ENCODE assay signal across 21 cellular contexts in the genomic region with DNA sequence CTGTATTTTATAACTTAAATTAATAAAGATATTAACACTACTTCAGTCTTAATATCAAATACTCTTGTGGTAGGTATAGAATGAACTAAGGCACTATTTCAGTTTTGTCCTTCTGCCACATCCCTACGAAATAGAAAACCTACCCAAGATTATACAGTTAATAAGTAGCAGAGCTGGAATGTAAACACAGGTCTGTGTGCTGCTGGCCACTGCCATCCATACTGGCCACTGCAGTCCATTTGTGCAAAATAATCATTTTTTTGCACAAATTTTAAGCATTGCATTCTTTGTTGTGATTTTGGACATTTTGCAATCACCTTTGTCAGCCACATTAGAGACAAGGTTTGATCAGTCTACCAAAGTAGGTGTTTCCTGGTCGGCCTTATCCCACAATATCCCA.
"Had no signal": no experiment of that assay in that cellular context is flagged by ENCODE, and none has a peak within 500 bp of the region (broad histone marks: within the 10 kb centered on the region; RNA-seq: fewer than 3 reads in every experiment).

No MANE protein-coding gene starts in this region.

- H3K4me3 ChIP-seq: dorsolateral prefrontal cortex, lung, mucosa of descending colon, neural progenitor cell, psoas muscle, skin epidermis, spleen, testis, tibial artery had no signal

- H3K36me3 ChIP-seq: neural progenitor cell, spleen, tibial artery had no signal

- H3K27ac Mint-ChIP-seq: memory B cell; mesothelial cell of epicardium; naive B cell; natural killer cell treated with Interleukin-12 subunit alpha and Interleukin-12 subunit beta and Interleukin-15 and Interleukin-18, amount 100 ng/mL, for 72 hours; neural progenitor cell; stimulated activated memory B cell treated with anti-CD40 and anti-IgM and Interleukin-4, amounts not matched to agents 10 μg/mL and 1 μg/mL and 100 μg/mL, for 72 hours; type B pancreatic cell had no signal

- H3K9me3 ChIP-seq: mucosa of descending colon, psoas muscle, spleen, testis, tibial artery had no signal

- H3K36me3 Mint-ChIP-seq: memory B cell; mesothelial cell of epicardium; naive B cell; natural killer cell treated with Interleukin-12 subunit alpha and Interleukin-12 subunit beta and Interleukin-15 and Interleukin-18, amount 100 ng/mL, for 72 hours; neural progenitor cell; stimulated activated memory B cell treated with anti-CD40 and anti-IgM and Interleukin-4, amounts not matched to agents 10 μg/mL and 1 μg/mL and 100 μg/mL, for 72 hours; type B pancreatic cell had no signal

- H2AFZ ChIP-seq: neural progenitor cell had no signal

- H3K27me3 Mint-ChIP-seq: memory B cell, naive B cell, type B pancreatic cell had no signal

- H3K9ac ChIP-seq: neural progenitor cell had no signal

- ATAC-seq: mucosa of descending colon; natural killer cell treated with Interleukin-12 subunit alpha and Interleukin-12 subunit beta and Interleukin-15 and Interleukin-18, amount 100 ng/mL, for 72 hours; psoas muscle; right cardiac atrium; stimulated activated memory B cell treated with anti-CD40 and anti-IgM and Interleukin-4, amounts not matched to agents 10 μg/mL and 1 μg/mL and 100 μg/mL, for 72 hours; stimulated activated naive CD8-positive, alpha-beta T cell treated with anti-CD3 and anti-CD28 coated beads, Interleukin-15, Interleukin-2, amounts not matched to agents 100 U/mL and 50 U/mL, for 24 hours had no signal

- H3K4me3 Mint-ChIP-seq: memory B cell; mesothelial cell of epicardium; naive B cell; natural killer cell treated with Interleukin-12 subunit alpha and Interleukin-12 subunit beta and Interleukin-15 and Interleukin-18, amount 100 ng/mL, for 72 hours; neural progenitor cell; stimulated activated memory B cell treated with anti-CD40 and anti-IgM and Interleukin-4, amounts not matched to agents 10 μg/mL and 1 μg/mL and 100 μg/mL, for 72 hours; type B pancreatic cell had no signal

- H3K4me2 ChIP-seq: neural progenitor cell had no signal

- H3K27me3 ChIP-seq: dorsolateral prefrontal cortex, neural progenitor cell, spleen, testis, tibial artery had no signal

- H3K4me1 Mint-ChIP-seq: memory B cell; naive B cell; stimulated activated memory B cell treated with anti-CD40 and anti-IgM and Interleukin-4, amounts not matched to agents 10 μg/mL and 1 μg/mL and 100 μg/mL, for 72 hours had no signal

- DNase-seq: dorsolateral prefrontal cortex; effector CD4-positive, alpha-beta T cell; mucosa of descending colon; naive B cell; posterior cingulate gyrus; psoas muscle; right cardiac atrium; spleen; stimulated activated CD4-positive, alpha-beta T cell treated with anti-CD3 and anti-CD28 coated beads, Interleukin-4, amount 100 ng/mL, for 4 hours; stimulated activated naive CD8-positive, alpha-beta T cell treated with anti-CD3 and anti-CD28 coated beads, Interleukin-15, Interleukin-2, amounts not matched to agents 100 U/mL and 50 U/mL, for 24 hours; substantia nigra; testis; tibial artery had no signal

- H3K9me3 Mint-ChIP-seq: memory B cell; mesothelial cell of epicardium; naive B cell; natural killer cell treated with Interleukin-12 subunit alpha and Interleukin-12 subunit beta and Interleukin-15 and Interleukin-18, amount 100 ng/mL, for 72 hours; neural progenitor cell; stimulated activated memory B cell treated with anti-CD40 and anti-IgM and Interleukin-4, amounts not matched to agents 10 μg/mL and 1 μg/mL and 100 μg/mL, for 72 hours; type B pancreatic cell had no signal
